15 cellular contexts compared by ENCODE assay signal in genomic region chr5:23316060-23316591, GRCh38.
"Had no signal": no experiment of that assay in that cellular context is flagged by ENCODE, and none has a peak within 500 bp of the region (broad histone marks: within the 10 kb centered on the region; RNA-seq: fewer than 3 reads in every experiment).

No MANE protein-coding gene starts in this region.

- H3K27ac Mint-ChIP-seq: activated CD4-positive, alpha-beta memory T cell treated with anti-CD3 and anti-CD28 coated beads, Interleukin-2, amount 10 ng/mL, durations not matched to agents 7 days and 5 days; activated naive CD4-positive, alpha-beta T cell treated with anti-CD3 and anti-CD28 coated beads, Interleukin-2, amount 10 ng/mL, durations not matched to agents 7 days and 5 days; activated T-cell treated with anti-CD3 and anti-CD28 coated beads, Interleukin-2, amount 50 U/mL, for 24 hours; naive thymus-derived CD4-positive, alpha-beta T cell; stimulated activated memory B cell treated with anti-CD40 and anti-IgM and Interleukin-4, amounts not matched to agents 10 μg/mL and 1 μg/mL and 100 μg/mL, for 72 hours had no signal

- H3K4me2 ChIP-seq: hepatocyte had no signal

- H3K36me3 ChIP-seq: ascending aorta, esophagus muscularis mucosa, neutrophil had no signal

- H3K4me3 ChIP-seq: ascending aorta, esophagus muscularis mucosa, hepatocyte, mucosa of descending colon had no signal

- ATAC-seq: left lobe of liver; mucosa of descending colon; naive thymus-derived CD4-positive, alpha-beta T cell; stimulated activated memory B cell treated with anti-CD40 and anti-IgM and Interleukin-4, amounts not matched to agents 10 μg/mL and 1 μg/mL and 100 μg/mL, for 72 hours had no signal

- H3K27me3 Mint-ChIP-seq: activated CD4-positive, alpha-beta memory T cell treated with anti-CD3 and anti-CD28 coated beads, Interleukin-2, amount 10 ng/mL, durations not matched to agents 7 days and 5 days; activated naive CD4-positive, alpha-beta T cell treated with anti-CD3 and anti-CD28 coated beads, Interleukin-2, amount 10 ng/mL, durations not matched to agents 7 days and 5 days; activated T-cell treated with anti-CD3 and anti-CD28 coated beads, Interleukin-2, amount 50 U/mL, for 24 hours; naive thymus-derived CD4-positive, alpha-beta T cell; stimulated activated memory B cell treated with anti-CD40 and anti-IgM and Interleukin-4, amounts not matched to agents 10 μg/mL and 1 μg/mL and 100 μg/mL, for 72 hours had no signal

- H3K79me2 ChIP-seq: hepatocyte had no signal

- H3K4me1 ChIP-seq: ascending aorta, esophagus muscularis mucosa had no signal

- H3K9me3 ChIP-seq: ascending aorta, esophagus muscularis mucosa, neutrophil had no signal

- H3K27ac ChIP-seq: ascending aorta, esophagus muscularis mucosa, hepatocyte, neutrophil had no signal

- DNase-seq: activated CD4-positive, alpha-beta memory T cell treated with anti-CD3 and anti-CD28 coated beads, Interleukin-2, amount 10 ng/mL, durations not matched to agents 7 days and 5 days; activated naive CD4-positive, alpha-beta T cell treated with anti-CD3 and anti-CD28 coated beads, Interleukin-2, amount 10 ng/mL, durations not matched to agents 7 days and 5 days; activated T-cell treated with anti-CD3 and anti-CD28 coated beads, Interleukin-2, amount 50 U/mL, for 24 hours; mucosa of descending colon; naive thymus-derived CD4-positive, alpha-beta T cell; posterior cingulate gyrus; stimulated activated CD4-positive, alpha-beta T cell treated with anti-CD3 and anti-CD28 coated beads, Interleukin-2, amount 100 ng/mL, for 48 hours; T1000 had no signal

- H3K4me3 Mint-ChIP-seq: activated CD4-positive, alpha-beta memory T cell treated with anti-CD3 and anti-CD28 coated beads, Interleukin-2, amount 10 ng/mL, durations not matched to agents 7 days and 5 days; activated naive CD4-positive, alpha-beta T cell treated with anti-CD3 and anti-CD28 coated beads, Interleukin-2, amount 10 ng/mL, durations not matched to agents 7 days and 5 days; activated T-cell treated with anti-CD3 and anti-CD28 coated beads, Interleukin-2, amount 50 U/mL, for 24 hours; naive thymus-derived CD4-positive, alpha-beta T cell; stimulated activated memory B cell treated with anti-CD40 and anti-IgM and Interleukin-4, amounts not matched to agents 10 μg/mL and 1 μg/mL and 100 μg/mL, for 72 hours had no signal

- FAIRE-seq: keratinocyte had no signal

- H3K36me3 Mint-ChIP-seq: activated naive CD4-positive, alpha-beta T cell treated with anti-CD3 and anti-CD28 coated beads, Interleukin-2, amount 10 ng/mL, durations not matched to agents 7 days and 5 days; naive thymus-derived CD4-positive, alpha-beta T cell; stimulated activated memory B cell treated with anti-CD40 and anti-IgM and Interleukin-4, amounts not matched to agents 10 μg/mL and 1 μg/mL and 100 μg/mL, for 72 hours had no signal

- H2AFZ ChIP-seq: hepatocyte had no signal

- H3K27me3 ChIP-seq: ascending aorta, esophagus muscularis mucosa, hepatocyte, neutrophil had no signal

- H3K4me1 Mint-ChIP-seq: activated CD4-positive, alpha-beta memory T cell treated with anti-CD3 and anti-CD28 coated beads, Interleukin-2, amount 10 ng/mL, durations not matched to agents 7 days and 5 days; activated naive CD4-positive, alpha-beta T cell treated with anti-CD3 and anti-CD28 coated beads, Interleukin-2, amount 10 ng/mL, durations not matched to agents 7 days and 5 days; naive thymus-derived CD4-positive, alpha-beta T cell; stimulated activated memory B cell treated with anti-CD40 and anti-IgM and Interleukin-4, amounts not matched to agents 10 μg/mL and 1 μg/mL and 100 μg/mL, for 72 hours had no signal
